8 cellular contexts compared by ENCODE assay signal in the genomic region with DNA sequence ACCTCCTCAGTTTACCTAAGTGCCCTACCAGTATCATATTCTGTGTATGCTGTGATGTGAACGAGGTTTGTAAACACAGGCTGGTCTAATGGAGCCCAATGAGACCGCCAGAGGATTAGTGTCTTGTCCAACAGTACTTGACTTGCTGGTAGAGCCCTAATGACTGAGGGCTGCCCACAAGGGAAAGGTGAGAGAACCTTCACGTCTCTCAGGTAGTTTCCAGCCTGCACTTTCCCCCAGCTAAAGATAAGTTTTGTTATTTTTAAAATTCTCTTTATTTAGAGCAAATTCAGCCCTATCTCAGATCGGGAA. TPM values are rescaled to one million over a fixed set of nuclear protein-coding genes. Genes with fewer than 3 reads are reported as not detected.
A peak's percentile ranks its signal among the peaks of the same experiment; 100 is the strongest.
DNase-seq lines count a peak whose midpoint lies in the region; ATAC-seq, FAIRE-seq and TF ChIP-seq lines count a peak whose summit lies in the region.

No MANE protein-coding gene starts in this region.

- H3K18ac ChIP-seq in H1 (ENCODE audit: extremely low read depth, low read length) = peak overlapping the region; percentile 41

- peak overlapping the region; percentile 99 for H2BK5ac ChIP-seq in H1 (ENCODE audit: low read depth, low read length)

- TF ChIP-seq EP300 in H1 (IDR thresholded peaks at IDR 0.05; ENCODE audit: borderline replicate concordance in 1 of 2, low read depth in 2 of 2, low read length in 2 of 2) = no peak

- TF ChIP-seq RAD21 in H1 (IDR thresholded peaks at IDR 0.05 in 1 of 2, conservative IDR thresholded peaks at IDR 0.05 in 1 of 2; ENCODE audit: low read depth in 2 of 2, low read length in 2 of 2) = no peak

- no peak overlapping the region for H3K14ac ChIP-seq in H1 (ENCODE audit: insufficient read length)

- H2AFZ ChIP-seq in DND-41 (ENCODE audit: low read depth, low read length) (peak overlapping the region; percentile 92), H1 (ENCODE audit: low read length) (peak overlapping the region; percentile 95)

- peaks cover 12% of the 10 kb centered on the region for H3K36me3 ChIP-seq in DND-41 (ENCODE audit: insufficient read depth, low read length)
- H3K36me3 ChIP-seq in H1 (ENCODE audit: control insufficient read depth in 2 of 4, insufficient read depth in 4 of 4, low read length in 3 of 4) = no peaks in the 10 kb centered on the region

- H3K23ac ChIP-seq in H1 (ENCODE audit: insufficient read length) = no peak overlapping the region

- peak overlapping the region; percentile 86 for H3K56ac ChIP-seq in H1 (replicated peaks; ENCODE audit: insufficient read length, low read depth, low read length)

- peak overlapping the region; percentile 47 for H2BK120ac ChIP-seq in H1 (replicated peaks; ENCODE audit: low read depth, low read length)

- H2BK15ac ChIP-seq in H1 (ENCODE audit: low read length) = no peak overlapping the region

- peak overlapping the region; percentile 65 for H3K4ac ChIP-seq in H1 (replicated peaks; ENCODE audit: insufficient read length, low read depth, low read length)

- CTCF ChIA-PET in H1 (lab: Charles Lee; ENCODE audit: partially characterized antibody) = no interaction called here

- H3K36me3 Mint-ChIP-seq in natural killer cell treated with Interleukin-12 subunit alpha and Interleukin-12 subunit beta and Interleukin-15 and Interleukin-18, amount 100 ng/mL, for 72 hours = peaks cover 6% of the 10 kb centered on the region

- DNase-seq in DND-41 = no peak
- DNase-seq in NCI-H146 (lab: John Stamatoyannopoulos, UW) = peak; percentile 79
- DNase-seq in H1 (ENCODE audit: low read depth in 1 of 2, low spot score in 2 of 2) = no peak
- no peak for DNase-seq in natural killer cell treated with Interleukin-12 subunit alpha and Interleukin-12 subunit beta and Interleukin-15 and Interleukin-18, amount 100 ng/mL, for 72 hours (ENCODE audit: low spot score)
- no peak for DNase-seq in NCI-H510A (lab: John Stamatoyannopoulos, UW)
- DNase-seq in foreskin melanocyte = no peak
- DNase-seq in retina = no peak

- peak overlapping the region in 1 of 2 donors; percentile 91 for H3K27ac Mint-ChIP-seq in natural killer cell treated with Interleukin-12 subunit alpha and Interleukin-12 subunit beta and Interleukin-15 and Interleukin-18, amount 100 ng/mL, for 72 hours

- H4K5ac ChIP-seq in H1 (ENCODE audit: insufficient read length, low read depth, low read length) = peak overlapping the region; percentile 38

- POLR2A ChIA-PET in H1 (lab: Charles Lee; ENCODE audit: partially characterized antibody) = interaction anchor here (0.8 to 2.2 kb wide), 7 partner anchors 13 to 125 kb away, joined by 3 to 7 read pairs (median 3); partner anchors contain the start of gene NDFIP2

- no peak for TF ChIP-seq POLR2A in H1 (IDR thresholded peaks at IDR 0.05; ENCODE audit: control extremely low read depth in 1 of 2, low read depth in 2 of 2, low read length in 2 of 2)

- peak overlapping the region; percentile 94 for H4K8ac ChIP-seq in H1 (ENCODE audit: extremely low read depth, insufficient read depth, low read length)

- H4K91ac ChIP-seq in H1 (replicated peaks; ENCODE audit: insufficient read length, low read length) = peak overlapping the region; percentile 76

- peak overlapping the region; percentile 88; the same call in 1 of the 2 replicates for H2BK12ac ChIP-seq in H1 (ENCODE audit: low read depth, low read length)

- peaks cover 7% of the 10 kb centered on the region for H3K23me2 ChIP-seq in H1 (ENCODE audit: low read depth, low read length)

- TF ChIP-seq CTCF in DND-41 (IDR thresholded peaks at IDR 0.05; ENCODE audit: borderline replicate concordance, extremely low read depth, low read length, poor library complexity, severe bottlenecking) (no peak), H1 (IDR thresholded peaks at IDR 0.05; ENCODE audit: control extremely low read depth in 1 of 3, insufficient read depth in 1 of 3, low read depth in 1 of 3, low read length in 3 of 3) (no peak)

- H3K27me3 Mint-ChIP-seq in natural killer cell treated with Interleukin-12 subunit alpha and Interleukin-12 subunit beta and Interleukin-15 and Interleukin-18, amount 100 ng/mL, for 72 hours = no peaks in the 10 kb centered on the region

- H2AK5ac ChIP-seq in H1 (ENCODE audit: low read depth, low read length) = no peak overlapping the region

- no peak overlapping the region for H2BK20ac ChIP-seq in H1 (ENCODE audit: low read length)

- H3K4me1 ChIP-seq in DND-41 (ENCODE audit: insufficient read depth, low read length) (peaks cover 50% of the 10 kb centered on the region), H1 (replicated peaks in 1 of 4; ENCODE audit: control insufficient read depth in 3 of 4, insufficient read depth in 4 of 4, low read length in 3 of 4) (peaks cover 0 to 9% (median 2%) of the 10 kb centered on the region in 4 experiments; a peak in 4 of 7 replicates)

- no peak for FAIRE-seq in H1 (lab: Jason Lieb, UNC)

- H3K9ac ChIP-seq in DND-41 (ENCODE audit: low read depth, low read length) (peak overlapping the region; percentile 68), H1 (replicated peaks in 1 of 4; ENCODE audit: extremely low read depth in 1 of 4, low read depth in 3 of 4, low read length in 3 of 4) (peak overlapping the region in 3 of 4 experiments; percentile 96 to 99 (median 96); a peak in 6 of 7 replicates)

- H3K9me3 ChIP-seq in DND-41 (ENCODE audit: insufficient read depth, low read length, severe bottlenecking) (no peaks in the 10 kb centered on the region), H1 (ENCODE audit: insufficient read depth in 2 of 2, low read depth in 1 of 2, low read length in 1 of 2) (no peaks in the 10 kb centered on the region)

- H3K4me1 Mint-ChIP-seq in natural killer cell treated with Interleukin-12 subunit alpha and Interleukin-12 subunit beta and Interleukin-15 and Interleukin-18, amount 100 ng/mL, for 72 hours (ENCODE audit: low read depth in 2 of 2) = peaks cover 23 to 31% of the 10 kb centered on the region in 2 donors

- peak overlapping the region; percentile 80 for H3K4me2 ChIP-seq in DND-41 (ENCODE audit: insufficient read depth, low read length)
- H3K4me2 ChIP-seq in H1 (ENCODE audit: insufficient read depth in 1 of 2, low read depth in 2 of 2, low read length in 2 of 2) = peak overlapping the region; percentile 68 to 98

- WGBS in H1 (ENCODE audit: extremely low coverage in 1 of 2, insufficient coverage in 1 of 2, insufficient read length in 1 of 2, insufficient replicate concordance in 2 of 2, low coverage in 1 of 2, low lambda C conversion rate in 2 of 2, missing lambda C conversion rate in 1 of 2), 2 experiments = 13% methylated on average over 4 of the region's 4 CpGs; no CpG with 5 or more reads in 1 of the 2 experiments

- no peaks in the 10 kb centered on the region for H3K9me3 Mint-ChIP-seq in natural killer cell treated with Interleukin-12 subunit alpha and Interleukin-12 subunit beta and Interleukin-15 and Interleukin-18, amount 100 ng/mL, for 72 hours

- H3K4me3 Mint-ChIP-seq in natural killer cell treated with Interleukin-12 subunit alpha and Interleukin-12 subunit beta and Interleukin-15 and Interleukin-18, amount 100 ng/mL, for 72 hours = peak overlapping the region; percentile 80

- peak overlapping the region; percentile 43 to 66 for H3K4me3 ChIP-seq in DND-41 (ENCODE audit: low read depth in 1 of 2, low read length in 2 of 2)
- H3K4me3 ChIP-seq in H1 (ENCODE audit: extremely low read depth in 1 of 4, insufficient read depth in 2 of 4, low read depth in 3 of 4, low read length in 4 of 4) = peak overlapping the region; percentile 87 to 99 (median 94)

- H3K27me3 ChIP-seq in DND-41 (ENCODE audit: insufficient read depth, low read length, poor library complexity) (no peaks in the 10 kb centered on the region), H1 (replicated peaks in 1 of 4; ENCODE audit: control insufficient read depth in 3 of 4, extremely low read depth in 1 of 4, insufficient read depth in 3 of 4, low read length in 3 of 4) (no peaks in the 10 kb centered on the region)

- H3K27ac ChIP-seq in DND-41 (ENCODE audit: low read length) (peak overlapping the region; percentile 98), H1 (ENCODE audit: low read depth, low read length) (peak overlapping the region; percentile 93)

- H3K79me2 ChIP-seq in DND-41 (ENCODE audit: insufficient read depth, low read length) (peaks cover 71% of the 10 kb centered on the region), H1 (ENCODE audit: control insufficient read depth in 1 of 2, insufficient read depth in 2 of 2, low read length in 2 of 2) (peaks cover 29 to 58% of the 10 kb centered on the region in 2 experiments)

- H3K79me1 ChIP-seq in H1 (ENCODE audit: low read depth, low read length) = no peaks in the 10 kb centered on the region

- H4K20me1 ChIP-seq in DND-41 (ENCODE audit: insufficient read depth, low read length) = peaks cover 30% of the 10 kb centered on the region; the same call in 1 of the 2 replicates
- H4K20me1 ChIP-seq in H1 (replicated peaks in 1 of 2; ENCODE audit: control insufficient read depth in 1 of 2, insufficient read depth in 2 of 2, low read length in 2 of 2) = peaks cover 5 to 9% of the 10 kb centered on the region in 2 experiments

- no peak; the same call in 1 of the 3 replicates for ATAC-seq in DND-41 (ENCODE audit: insufficient read depth, low read depth)
- ATAC-seq in GM21717 (IDR thresholded peaks at IDR 0.05; ENCODE audit: unreplicated experiment) = peak; percentile 28
- peak; percentile 41 to 51 for ATAC-seq in natural killer cell treated with Interleukin-12 subunit alpha and Interleukin-12 subunit beta and Interleukin-15 and Interleukin-18, amount 100 ng/mL, for 72 hours

TF ChIP-seq in H1, 55 proteins besides CTCF, POLR2A, EP300 and RAD21 (continues in another document):
- TF ChIP-seq YY1 (IDR thresholded peaks at IDR 0.05; ENCODE audit: low read depth, low read length) = no peak; the same call in 1 of the 2 replicates
- no peak for TF ChIP-seq FOSL1 (IDR thresholded peaks at IDR 0.05; ENCODE audit: insufficient read depth, low read depth, low read length)
- no peak for TF ChIP-seq CHD2 (IDR thresholded peaks at IDR 0.05; ENCODE audit: low read length)
- TF ChIP-seq BACH1 (IDR thresholded peaks at IDR 0.05; ENCODE audit: low read length) = no peak
- TF ChIP-seq CREB1 (IDR thresholded peaks at IDR 0.05) = no peak; the same call in 1 of the 2 replicates
- TF ChIP-seq CBX8 (IDR thresholded peaks at IDR 0.05; ENCODE audit: borderline replicate concordance, low read depth, low read length) = no peak
- no peak for TF ChIP-seq CEBPB (IDR thresholded peaks at IDR 0.05; ENCODE audit: low read depth, low read length)

RNA-seq across cellular contexts. Expression of gene RBM26, which starts 0.5 kb away (rescaled TPM):
- total RNA-seq in H1 (2021; fragmentation: NEBNext Ultra II Directional; extraction: Animal tissue kit (Norgen Biotek cat#: 25700)) = 64.3 and 65.5 TPM in 2 replicates
- 15.0 and 20.3 TPM in 2 replicates for polyA plus RNA-seq in H1 (2011; rRNA removed)
- 24.5 TPM for polyA plus RNA-seq in H1 (2011; cell fraction: cytosol; rRNA removed)
- polyA plus RNA-seq in H1 (2011; cell fraction: nucleus; rRNA removed) = 30.2 TPM
- polyA plus RNA-seq in H1 (2012, experiment 1 of 2) = 23.4 to 44.0 TPM (median 28.1 TPM) in 4 replicates
- 2.5 TPM for polyA plus RNA-seq in H1 (2012, experiment 2 of 2)
- 50.5 TPM for polyA plus RNA-seq in H1 (2013, experiment 1 of 2)
- polyA plus RNA-seq in H1 (2013, experiment 2 of 2) = 41.9 TPM
- polyA minus RNA-seq in H1 (2011; rRNA and poly(A)+ RNA removed) = 34.8 and 35.5 TPM in 2 replicates
- polyA minus RNA-seq in H1 (2011; cell fraction: cytosol; rRNA and poly(A)+ RNA removed) = 21.1 TPM
- polyA minus RNA-seq in H1 (2011; cell fraction: nucleus; rRNA and poly(A)+ RNA removed) = 92.9 TPM
- total RNA-seq in natural killer cell treated with Interleukin-12 subunit alpha and Interleukin-12 subunit beta and Interleukin-15 and Interleukin-18, amount 100 ng/mL, for 72 hours = 10 to 100 TPM; 50.1 to 79.4 TPM
